ENCODE assay signal across 8 cellular contexts in the genomic region with DNA sequence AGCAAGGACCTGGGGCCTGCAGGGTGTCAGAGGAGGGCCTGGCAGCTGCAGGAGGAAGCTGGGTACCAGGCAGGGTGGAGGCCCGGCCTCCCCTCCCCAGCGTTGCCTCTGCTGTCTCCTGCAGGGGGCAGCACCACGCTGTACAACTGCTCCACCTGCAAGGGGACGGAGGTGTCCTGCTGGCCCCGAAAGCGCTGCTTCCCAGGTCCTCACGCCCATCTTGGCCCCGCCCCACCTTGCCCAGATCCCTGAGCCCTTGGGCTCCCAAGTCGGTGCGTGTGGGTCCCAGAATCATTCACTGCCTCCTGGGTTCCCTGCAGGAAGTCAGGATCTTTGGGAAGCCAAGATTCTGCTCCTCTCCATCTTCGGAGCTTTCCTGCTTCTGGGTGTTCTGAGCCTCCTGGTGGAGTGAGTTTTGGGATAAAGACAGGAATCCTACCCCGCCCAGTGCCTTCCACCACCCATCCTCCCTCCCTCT. TPM values are rescaled to one million over a fixed set of nuclear protein-coding genes. Genes with fewer than 3 reads are reported as not detected.
DNase-seq lines count a peak whose midpoint lies in the region; ATAC-seq and TF ChIP-seq lines count a peak whose summit lies in the region.

No MANE protein-coding gene starts in this region.

- peak; percentile 97 for TF ChIP-seq CTCF in GM06990 (IDR thresholded peaks at IDR 0.05; ENCODE audit: insufficient read depth, low read length, poor library complexity, severe bottlenecking)
- peak; percentile 86 for TF ChIP-seq CTCF in hepatocyte (IDR thresholded peaks at IDR 0.05; ENCODE audit: poor library complexity)
- peak; percentile 88 for TF ChIP-seq CTCF in retinal pigment epithelial cell (conservative IDR thresholded peaks at IDR 0.05; ENCODE audit: low read depth, low read length)

- H3K36me3 Mint-ChIP-seq in T-helper 2 cell treated with Interferon-gamma antibody and Interleukin-4, amounts not matched to agents 5 μg/mL and 100 μg/mL, for 36 hours (ENCODE audit: low read depth) = peaks cover 12% of the 10 kb centered on the region

- H2AFZ ChIP-seq in hepatocyte = no peak overlapping the region

- no peaks in the 10 kb centered on the region for H3K9me2 ChIP-seq in hepatocyte (replicated peaks; ENCODE audit: insufficient read depth)

- no peaks in the 10 kb centered on the region for H4K20me1 ChIP-seq in hepatocyte (ENCODE audit: insufficient read depth, poor library complexity, severe bottlenecking)

- no peak for ATAC-seq in HG02763 (IDR thresholded peaks at IDR 0.05; ENCODE audit: unreplicated experiment)

- H3K4me3 Mint-ChIP-seq in T-helper 2 cell treated with Interferon-gamma antibody and Interleukin-4, amounts not matched to agents 5 μg/mL and 100 μg/mL, for 36 hours = no peak overlapping the region

- H3K9me3 ChIP-seq in MG63 = no peaks in the 10 kb centered on the region
- no peaks in the 10 kb centered on the region for H3K9me3 ChIP-seq in hepatocyte (ENCODE audit: low read depth)

- DNase-seq in GM06990 (ENCODE audit: extremely low read depth, insufficient read length) = peak; percentile 82
- peak; percentile 54 for DNase-seq in MG63
- peak; percentile 81 for DNase-seq in T-helper 2 cell treated with Interferon-gamma antibody and Interleukin-4, amounts not matched to agents 5 μg/mL and 100 μg/mL, for 36 hours (ENCODE audit: low spot score)
- peak in 42 of 56 donors; percentile 5 to 77 (median 47) for DNase-seq in amygdala (lab: John Stamatoyannopoulos, UW)
- DNase-seq in hepatocyte (ENCODE audit: low spot score) = peak; percentile 90
- no peak for DNase-seq in retinal pigment epithelial cell (ENCODE audit: low read depth)
- no peak for DNase-seq in amniotic stem cell (lab: John Stamatoyannopoulos, UW)

- no peak overlapping the region for H3K4me2 ChIP-seq in hepatocyte

- H3K36me3 ChIP-seq in GM06990 (ENCODE audit: control insufficient read depth, insufficient read depth, low read length) (no peaks in the 10 kb centered on the region), MG63 (no peaks in the 10 kb centered on the region), hepatocyte (replicated peaks; ENCODE audit: insufficient read depth, low read depth) (no peaks in the 10 kb centered on the region)

- WGBS in hepatocyte (ENCODE audit: low lambda C conversion rate, missing lambda C conversion rate) = 17% methylated on average over 8 of the region's 12 CpGs

- H3K27ac ChIP-seq in hepatocyte = no peak overlapping the region

- H3K4me3 ChIP-seq in GM06990 (replicated peaks; ENCODE audit: low read depth, low read length) (no peak overlapping the region), MG63 (no peak overlapping the region), hepatocyte (no peak overlapping the region), retinal pigment epithelial cell (ENCODE audit: low read length) (no peak overlapping the region)

- peaks cover 25% of the 10 kb centered on the region for H3K4me1 ChIP-seq in hepatocyte (ENCODE audit: insufficient read depth)

- no peaks in the 10 kb centered on the region for H3K27me3 Mint-ChIP-seq in T-helper 2 cell treated with Interferon-gamma antibody and Interleukin-4, amounts not matched to agents 5 μg/mL and 100 μg/mL, for 36 hours (ENCODE audit: low read depth)

- no peak overlapping the region for H3K27ac Mint-ChIP-seq in T-helper 2 cell treated with Interferon-gamma antibody and Interleukin-4, amounts not matched to agents 5 μg/mL and 100 μg/mL, for 36 hours

- no peaks in the 10 kb centered on the region for H3K9me3 Mint-ChIP-seq in T-helper 2 cell treated with Interferon-gamma antibody and Interleukin-4, amounts not matched to agents 5 μg/mL and 100 μg/mL, for 36 hours

- peaks cover 21% of the 10 kb centered on the region for H3K79me2 ChIP-seq in hepatocyte

- H3K4me1 Mint-ChIP-seq in T-helper 2 cell treated with Interferon-gamma antibody and Interleukin-4, amounts not matched to agents 5 μg/mL and 100 μg/mL, for 36 hours (ENCODE audit: low read depth) = peaks cover 17% of the 10 kb centered on the region

- H3K27me3 ChIP-seq in GM06990 (replicated peaks; ENCODE audit: control insufficient read depth, insufficient read depth, low read length) (no peaks in the 10 kb centered on the region), MG63 (no peaks in the 10 kb centered on the region), hepatocyte (no peaks in the 10 kb centered on the region)

RNA-seq across cellular contexts. Expression of a gene that starts 1.2 kb away (rescaled TPM):
- total RNA-seq in MG63 (2014; rRNA removed; shearing (Covaris generic); ENCODE audit: low replicate concordance) = not detected in 2 replicates
- not detected in 2 replicates for total RNA-seq in hepatocyte
- not detected in 2 replicates for polyA plus RNA-seq in hepatocyte

RNA-seq across cellular contexts. Expression of a gene that starts 4.1 kb away (rescaled TPM):
- 5.0 and 6.5 TPM in 2 replicates for total RNA-seq in MG63 (2014; rRNA removed; shearing (Covaris generic); ENCODE audit: low replicate concordance)
- 9.2 and 12.4 TPM in 2 replicates for total RNA-seq in hepatocyte
- polyA plus RNA-seq in hepatocyte = 14.1 and 19.6 TPM in 2 replicates

RNA-seq across cellular contexts. Expression of a gene that starts 19.8 kb away (rescaled TPM):
- total RNA-seq in MG63 (2014; rRNA removed; shearing (Covaris generic); ENCODE audit: low replicate concordance) = 0.20 TPM in 1 of 2 replicates, not detected in the other
- total RNA-seq in hepatocyte = not detected in 2 replicates
- 10.2 and 14.6 TPM in 2 replicates for polyA plus RNA-seq in hepatocyte

RNA-seq across cellular contexts. Expression of a gene that starts 24.8 kb away (rescaled TPM):
- total RNA-seq in MG63 (2014; rRNA removed; shearing (Covaris generic); ENCODE audit: low replicate concordance) = not detected in 2 replicates
- total RNA-seq in hepatocyte = 8.4 and 11.4 TPM in 2 replicates
- polyA plus RNA-seq in hepatocyte = 8.9 and 10.2 TPM in 2 replicates

RNA-seq across cellular contexts. Expression of a gene that starts 27.0 kb away (rescaled TPM):
- 8.5 and 11.7 TPM in 2 replicates for total RNA-seq in MG63 (2014; rRNA removed; shearing (Covaris generic); ENCODE audit: low replicate concordance)
- 9.2 and 9.6 TPM in 2 replicates for total RNA-seq in hepatocyte
- polyA plus RNA-seq in hepatocyte = 9.5 and 13.9 TPM in 2 replicates

Comparison
In these comparisons a context has a peak if more than half of its experiments do, and no peak if none do; other contexts are left out.
1. DNase-seq: peak in GM06990 (single experiment), MG63 (single experiment), T-helper 2 cell treated with Interferon-gamma antibody and Interleukin-4, amounts not matched to agents 5 μg/mL and 100 μg/mL, for 36 hours (single experiment), amygdala (42 of 56) and hepatocyte (single experiment); none in retinal pigment epithelial cell (single experiment) and amniotic stem cell (single experiment).
2. Peak in every context shown above with its lines, with median percentiles within 50 percentile points of each other: CTCF ChIP-seq.